In genomic region chr13:44197791-44198770, GRCh38 we compare ENCODE assay signal across 9 cellular contexts.
DNase-seq lines count a peak whose midpoint lies in the region; ATAC-seq, FAIRE-seq and TF ChIP-seq lines count a peak whose summit lies in the region.
"Had no signal": no experiment of that assay in that cellular context is flagged by ENCODE, and none has a peak within 500 bp of the region (broad histone marks: within the 10 kb centered on the region; RNA-seq: fewer than 3 reads in every experiment).

No MANE protein-coding gene starts in this region.

- H3K4me3 ChIP-seq in heart left ventricle = no peak overlapping the region
- H3K4me3 ChIP-seq: skin epidermis had no signal

- ATAC-seq in GM18505 (IDR thresholded peaks at IDR 0.05; ENCODE audit: unreplicated experiment) (peak; percentile 90), GM21723 (IDR thresholded peaks at IDR 0.05; ENCODE audit: unreplicated experiment) (peak; percentile 88), heart left ventricle (peak in 3 of 4 donors; percentile 35 to 52 (median 36))

- H3K27me3 ChIP-seq in heart left ventricle = no peaks in the 10 kb centered on the region

- H3K36me3 ChIP-seq in heart left ventricle = no peaks in the 10 kb centered on the region

- no peak overlapping the region for H3K27ac ChIP-seq in heart left ventricle

- 72 to 80% (median 75%) methylated on average over 1 of the region's 1 CpG for WGBS in heart left ventricle, 4 donors

- no peak for TF ChIP-seq POLR2A in GM18505 (IDR thresholded peaks at IDR 0.05; ENCODE audit: borderline replicate concordance, extremely low read depth, insufficient read depth, insufficient read length)
- TF ChIP-seq POLR2A in heart left ventricle (IDR thresholded peaks at IDR 0.05) = no peak

- DNase-seq in NCI-H226 = peak; percentile 78
- DNase-seq in heart left ventricle = no peak
- no peak for DNase-seq in midbrain (lab: John Stamatoyannopoulos, UW)
- DNase-seq in D721Med (ENCODE audit: insufficient read length, low spot score) = no peak
- no peak for DNase-seq in NCI-H128 (lab: John Stamatoyannopoulos, UW; ENCODE audit: unreplicated experiment)
- DNase-seq in NAMALWA (ENCODE audit: low spot score) = no peak

- no peaks in the 10 kb centered on the region for H3K9me3 ChIP-seq in heart left ventricle

- intact Hi-C loops in heart left ventricle (cut with DNase I) = loop anchor here in 4 of 10 donors (5.0 to 10.0 kb wide), 5 partner anchors 34 to 293 kb away; no protein-coding TSS in a partner anchor

- FAIRE-seq in D721Med (lab: Jason Lieb, UNC) = no peak

- TF ChIP-seq CTCF in heart left ventricle (IDR thresholded peaks at IDR 0.05) = no peak
- no peak for TF ChIP-seq CTCF in D721Med (IDR thresholded peaks at IDR 0.05; ENCODE audit: insufficient read depth, missing control alignments)

- H3K4me1 ChIP-seq in heart left ventricle = peaks cover 0 to 23% (median 3%) of the 10 kb centered on the region in 12 donors

Comparison
In these comparisons a context has a peak if more than half of its experiments do, and no peak if none do; other contexts are left out.
1. ATAC-seq: peak in every context shown above with its lines; median percentile 90 in GM18505; 88 in GM21723; 36 in heart left ventricle.